40 cellular contexts compared by ENCODE assay signal in the genomic region with DNA sequence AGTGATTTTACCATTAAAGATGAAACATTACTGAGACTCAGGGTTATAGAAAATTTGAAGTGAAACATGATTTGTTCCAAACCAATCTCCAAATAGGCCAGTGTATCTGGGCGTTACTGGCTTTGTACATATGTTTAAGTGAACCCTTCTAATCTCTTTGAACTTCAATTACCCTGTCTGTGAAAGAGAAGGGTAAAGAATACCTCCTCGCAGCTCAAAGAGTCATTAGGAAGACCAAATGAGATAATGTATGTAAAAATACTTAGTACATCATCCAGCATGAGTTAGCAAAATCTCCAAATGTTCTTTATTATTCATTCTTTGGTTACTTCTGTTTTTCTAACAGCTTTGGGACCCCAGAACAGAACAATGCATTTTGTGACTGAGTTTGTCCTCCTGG. TPM values are rescaled to one million over a fixed set of nuclear protein-coding genes. Genes with fewer than 3 reads are reported as not detected.
"Had no signal": no experiment of that assay in that cellular context is flagged by ENCODE, and none has a peak within 500 bp of the region (broad histone marks: within the 10 kb centered on the region; RNA-seq: fewer than 3 reads in every experiment).

A gene with protein sequence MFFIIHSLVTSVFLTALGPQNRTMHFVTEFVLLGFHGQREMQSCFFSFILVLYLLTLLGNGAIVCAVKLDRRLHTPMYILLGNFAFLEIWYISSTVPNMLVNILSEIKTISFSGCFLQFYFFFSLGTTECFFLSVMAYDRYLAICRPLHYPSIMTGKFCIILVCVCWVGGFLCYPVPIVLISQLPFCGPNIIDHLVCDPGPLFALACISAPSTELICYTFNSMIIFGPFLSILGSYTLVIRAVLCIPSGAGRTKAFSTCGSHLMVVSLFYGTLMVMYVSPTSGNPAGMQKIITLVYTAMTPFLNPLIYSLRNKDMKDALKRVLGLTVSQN (plus strand): TSS at position 301 of the 400 bp plus-strand sequence. CDS start 0 bp downstream, at position 301.

- H3K36me3 ChIP-seq: MG63 had no signal

- H3K9ac ChIP-seq: KMS-11 had no signal

- H3K4me2 ChIP-seq: KMS-11 had no signal

- H3K27ac ChIP-seq: KMS-11 had no signal

- DNase-seq: Karpas-422, Kasumi-1, MG63, MM.1S, MV-4-11, NCI-H1048, NCI-H1092, NCI-H1092 treated with DMSO at 0.1 percent for 48 hours, NCI-H1105, NCI-H1105 treated with DMSO at 0.1 percent for 48 hours, NCI-H1417, NCI-H1417 treated with DMSO at 0.1 percent for 48 hours, NCI-H1436, NCI-H1436 treated with DMSO at 0.1 percent for 48 hours, NCI-H146, NCI-H1694, NCI-H1694 treated with DMSO at 0.1 percent for 48 hours, NCI-H187, NCI-H187 treated with DMSO at 0.1 percent for 48 hours, NCI-H1930, NCI-H2029, NCI-H2029 treated with DMSO at 0.1 percent for 48 hours, NCI-H2081, NCI-H2081 treated with DMSO at 0.1 percent for 48 hours, NCI-H2107, NCI-H2171, NCI-H2171 treated with DMSO at 0.1 percent for 48 hours, NCI-H2227 treated with DMSO at 0.1 percent for 48 hours, NCI-H226, NCI-H345, NCI-H446, NCI-H446 treated with DMSO at 0.1 percent for 48 hours, NCI-H510A, NCI-H510A treated with DMSO at 0.1 percent for 48 hours, NCI-H524 had no signal

- H3K27me3 ChIP-seq: MG63 had no signal

- H3K9me3 ChIP-seq: MG63 had no signal

- H3K4me3 ChIP-seq: MG63 had no signal

RNA-seq across cellular contexts. Expression of the gene that starts here (rescaled TPM):
- total RNA-seq: LHCN-M2, M059J, MCF 10A, NCI-H460 had no signal
